In the genomic region with DNA sequence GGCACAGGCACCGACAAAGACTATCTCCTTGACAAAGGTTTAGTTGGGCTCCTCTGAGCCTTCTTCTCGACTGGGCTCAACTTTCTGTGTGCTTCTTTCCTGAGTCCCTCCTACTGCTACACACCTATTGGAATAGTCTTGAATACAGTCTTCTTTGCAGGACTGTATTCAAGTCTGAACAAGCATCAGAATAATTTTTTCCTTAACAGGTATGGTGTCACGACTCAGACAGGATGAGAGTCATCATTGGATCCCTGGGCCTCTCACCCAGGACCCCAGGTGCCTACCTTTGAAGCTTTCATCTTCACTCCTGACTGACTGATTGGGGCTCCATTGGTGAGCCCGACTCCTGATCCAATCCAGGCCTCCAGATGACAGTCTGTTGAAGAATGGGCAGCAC, we compare ENCODE assay signal across 23 cellular contexts.
"Had no signal": no experiment of that assay in that cellular context is flagged by ENCODE, and none has a peak within 500 bp of the region (broad histone marks: within the 10 kb centered on the region; RNA-seq: fewer than 3 reads in every experiment).

No MANE protein-coding gene starts in this region.

- H3K36me3 Mint-ChIP-seq: activated CD4-positive, alpha-beta memory T cell treated with anti-CD3 and anti-CD28 coated beads for 36 hours; activated naive CD4-positive, alpha-beta T cell treated with anti-CD3 and anti-CD28 coated beads, Interleukin-2, amount 10 ng/mL, durations not matched to agents 7 days and 5 days; activated naive CD8-positive, alpha-beta T cell treated with anti-CD3 and anti-CD28 coated beads for 36 hours had no signal

- H3K27ac ChIP-seq: KMS-11, Peyer's patch had no signal

- H3K4me3 ChIP-seq: Peyer's patch had no signal

- H3K27me3 Mint-ChIP-seq: activated B cell treated with CpG ODN at 0.5 μM for 24 hours; activated CD4-positive, alpha-beta T cell treated with anti-CD3 and anti-CD28 coated beads, Interleukin-2, amount 10 ng/mL, durations not matched to agents 7 days and 5 days; activated naive CD8-positive, alpha-beta T cell treated with anti-CD3 and anti-CD28 coated beads for 36 hours had no signal

- DNase-seq: activated B cell treated with CpG ODN at 0.5 μM for 24 hours; activated CD4-positive, alpha-beta memory T cell treated with anti-CD3 and anti-CD28 coated beads for 36 hours; activated CD4-positive, alpha-beta T cell treated with anti-CD3 and anti-CD28 coated beads for 1 hour; activated CD4-positive, alpha-beta T cell treated with anti-CD3 and anti-CD28 coated beads, Interleukin-2, amount 10 ng/mL, durations not matched to agents 7 days and 5 days; activated gamma-delta T cell treated with Interleukin-2 at 50 U/mL for 16 hours; activated naive CD4-positive, alpha-beta T cell treated with anti-CD3 and anti-CD28 coated beads, Interleukin-2, amount 10 ng/mL, durations not matched to agents 7 days and 5 days; activated naive CD8-positive, alpha-beta T cell treated with anti-CD3 and anti-CD28 coated beads for 36 hours; activated T-cell treated with anti-CD3 and anti-CD28 coated beads for 4 hours; activated T-cell treated with anti-CD3 and anti-CD28 coated beads, Interleukin-2, amount 50 U/mL, for 48 hours; central memory CD4-positive, alpha-beta T cell; NCI-H1092; NCI-H1417; NCI-H1694; NCI-H2029 treated with DMSO at 0.1 percent for 48 hours; NCI-H345; NCI-H510A; NCI-H69; NK-92 treated with Interleukin-12 subunit alpha and Interleukin-12 subunit beta, amount 100 ng/mL, for 24 hours; Peyer's patch; SHP77 treated with DMSO at 0.1 percent for 48 hours had no signal

- H3K9me3 Mint-ChIP-seq: activated B cell treated with CpG ODN at 0.5 μM for 24 hours; activated CD4-positive, alpha-beta memory T cell treated with anti-CD3 and anti-CD28 coated beads for 36 hours; activated CD4-positive, alpha-beta T cell treated with anti-CD3 and anti-CD28 coated beads, Interleukin-2, amount 10 ng/mL, durations not matched to agents 7 days and 5 days; activated naive CD4-positive, alpha-beta T cell treated with anti-CD3 and anti-CD28 coated beads, Interleukin-2, amount 10 ng/mL, durations not matched to agents 7 days and 5 days; activated naive CD8-positive, alpha-beta T cell treated with anti-CD3 and anti-CD28 coated beads for 36 hours; activated T-helper 2 cell treated with anti-CD3 and anti-CD28 coated beads, Interferon-gamma antibody, Interleukin-2, Interleukin-4, amounts not matched to agents 10 μg/mL and 5 μg/mL and 100 μg/mL, durations not matched to agents 14 hours and 24 hours and 36 hours; T-helper 1 cell treated with Interleukin-12 subunit alpha and Interleukin-12 subunit beta and Interleukin-4 antibody, amounts not matched to agents 30 μg/mL and 1 μg/mL, for 36 hours had no signal

- H3K4me3 Mint-ChIP-seq: activated B cell treated with CpG ODN at 0.5 μM for 24 hours; activated CD4-positive, alpha-beta memory T cell treated with anti-CD3 and anti-CD28 coated beads for 36 hours; activated CD4-positive, alpha-beta T cell treated with anti-CD3 and anti-CD28 coated beads, Interleukin-2, amount 10 ng/mL, durations not matched to agents 7 days and 5 days; activated naive CD4-positive, alpha-beta T cell treated with anti-CD3 and anti-CD28 coated beads, Interleukin-2, amount 10 ng/mL, durations not matched to agents 7 days and 5 days; activated naive CD8-positive, alpha-beta T cell treated with anti-CD3 and anti-CD28 coated beads for 36 hours; T-helper 1 cell treated with Interleukin-12 subunit alpha and Interleukin-12 subunit beta and Interleukin-4 antibody, amounts not matched to agents 30 μg/mL and 1 μg/mL, for 36 hours had no signal

- H3K27ac Mint-ChIP-seq: activated B cell treated with CpG ODN at 0.5 μM for 24 hours; activated CD4-positive, alpha-beta memory T cell treated with anti-CD3 and anti-CD28 coated beads for 36 hours; activated CD4-positive, alpha-beta T cell treated with anti-CD3 and anti-CD28 coated beads, Interleukin-2, amount 10 ng/mL, durations not matched to agents 7 days and 5 days; activated naive CD4-positive, alpha-beta T cell treated with anti-CD3 and anti-CD28 coated beads, Interleukin-2, amount 10 ng/mL, durations not matched to agents 7 days and 5 days; activated naive CD8-positive, alpha-beta T cell treated with anti-CD3 and anti-CD28 coated beads for 36 hours; activated T-helper 2 cell treated with anti-CD3 and anti-CD28 coated beads, Interferon-gamma antibody, Interleukin-2, Interleukin-4, amounts not matched to agents 10 μg/mL and 5 μg/mL and 100 μg/mL, durations not matched to agents 14 hours and 24 hours and 36 hours; T-helper 1 cell treated with Interleukin-12 subunit alpha and Interleukin-12 subunit beta and Interleukin-4 antibody, amounts not matched to agents 30 μg/mL and 1 μg/mL, for 36 hours had no signal
